ENCODE assay signal across 1 cellular context in genomic region chr22:39317756-39318506, GRCh38.
TF ChIP-seq lines count a peak whose summit lies in the region.

No MANE protein-coding gene starts in this region.

TF ChIP-seq in WTC11, 78 proteins besides CTCF, POLR2A, EP300 and RAD21 (continued from another document):
- TF ChIP-seq E2F4 (CRISPR knock-in tag; IDR thresholded peaks at IDR 0.05; ENCODE audit: borderline replicate concordance, low read depth): no peak
- no peak for TF ChIP-seq GTF2I (CRISPR knock-in tag; conservative IDR thresholded peaks at IDR 0.05)
- no peak for TF ChIP-seq ZNF532 (CRISPR knock-in tag; IDR thresholded peaks at IDR 0.05; ENCODE audit: borderline replicate concordance)
- no peak for TF ChIP-seq SP1 (CRISPR knock-in tag; conservative IDR thresholded peaks at IDR 0.05)
- TF ChIP-seq ATF2 (CRISPR knock-in tag; IDR thresholded peaks at IDR 0.05; ENCODE audit: borderline replicate concordance, low read depth): no peak
- no peak for TF ChIP-seq JUN (CRISPR knock-in tag; IDR thresholded peaks at IDR 0.05)
- no peak for TF ChIP-seq MAX (CRISPR knock-in tag; IDR thresholded peaks at IDR 0.05)
- no peak for TF ChIP-seq CREM (CRISPR knock-in tag; IDR thresholded peaks at IDR 0.05)
- TF ChIP-seq PREB (CRISPR knock-in tag; IDR thresholded peaks at IDR 0.05; ENCODE audit: borderline replicate concordance): no peak
- no peak for TF ChIP-seq NR2C2 (CRISPR knock-in tag; IDR thresholded peaks at IDR 0.05)
- no peak for TF ChIP-seq NFYB (CRISPR knock-in tag; conservative IDR thresholded peaks at IDR 0.05; ENCODE audit: low read depth)
